1 cellular context compared by ENCODE assay signal in the genomic region with DNA sequence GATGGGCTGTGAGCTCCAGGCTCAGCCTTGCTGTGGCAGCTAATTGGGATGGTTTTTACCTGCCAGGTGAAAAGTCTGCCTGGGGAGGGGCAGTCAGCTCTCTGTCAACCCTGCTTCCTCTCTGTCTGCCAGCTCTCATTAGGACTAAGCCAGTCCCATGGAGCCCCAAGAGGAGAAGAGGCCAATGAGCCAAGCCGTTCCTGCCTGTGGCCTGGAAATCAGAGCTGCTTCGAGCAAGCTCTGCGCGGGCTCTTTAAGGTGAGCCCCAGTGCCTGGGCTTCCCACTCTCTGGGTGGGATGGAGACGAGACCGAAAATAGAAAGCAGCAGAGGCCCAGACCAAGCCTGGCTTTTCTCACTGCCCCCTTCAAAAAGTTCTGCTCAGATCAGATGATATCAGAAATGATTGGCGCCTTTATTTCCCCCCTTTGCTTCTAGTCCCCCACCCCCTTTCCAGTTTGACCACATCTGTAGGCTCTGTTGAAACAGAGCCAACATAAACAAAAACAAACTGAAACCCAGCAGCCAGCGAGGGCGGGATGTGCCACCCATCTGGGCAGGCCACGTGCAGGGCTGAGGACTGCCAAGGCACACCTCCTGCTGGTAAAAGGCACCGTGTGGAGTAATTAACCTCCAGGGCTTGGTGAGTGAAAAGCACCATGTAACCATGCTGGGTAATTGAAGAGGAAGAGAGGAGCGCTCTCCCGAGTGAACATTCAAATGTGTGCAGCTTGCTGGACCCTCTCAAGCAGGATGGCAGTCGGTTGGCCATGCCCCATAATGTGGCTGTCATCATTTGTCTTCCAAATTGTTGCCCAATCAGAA.
TF ChIP-seq lines count a peak whose summit lies in the region.

No MANE protein-coding gene starts in this region.

TF ChIP-seq in HEK293, 187 proteins besides CTCF, POLR2A, EP300 and RAD21 (continued from another document):
- TF ChIP-seq KLF9 (tag by site-specific recombination; IDR thresholded peaks at IDR 0.05; ENCODE audit: low read depth) (peak; percentile 39; the same call in 1 of the 2 replicates), ZNF311 (tag by site-specific recombination; IDR thresholded peaks at IDR 0.05; ENCODE audit: borderline replicate concordance) (no peak), KLF10 (tag by site-specific recombination; IDR thresholded peaks at IDR 0.05) (peak; percentile 63; the same call in 1 of the 2 replicates), ZNF423 (tag by site-specific recombination; IDR thresholded peaks at IDR 0.05) (peak; percentile 91)
